ENCODE assay signal across 8 cellular contexts in genomic region chr4:40856836-40857362, GRCh38.
DNase-seq lines count a peak whose midpoint lies in the region; ATAC-seq and TF ChIP-seq lines count a peak whose summit lies in the region.

No MANE protein-coding gene starts in this region.

- peaks cover 8 to 18% (median 11%) of the 10 kb centered on the region in 4 donors for H3K4me1 Mint-ChIP-seq in CD4-positive, alpha-beta memory T cell

- peaks cover 11% of the 10 kb centered on the region for H3K4me1 ChIP-seq in CD4-positive, alpha-beta memory T cell (ENCODE audit: insufficient read depth, low read length)

- no peak overlapping the region for H3K27ac Mint-ChIP-seq in CD4-positive, alpha-beta memory T cell

- peak; percentile 96 for ATAC-seq in GM19463 (IDR thresholded peaks at IDR 0.05; ENCODE audit: unreplicated experiment)

- intact Hi-C loops in CD4-positive, alpha-beta memory T cell (cut with micrococcal nuclease) = no loop called here

- H3K27me3 Mint-ChIP-seq in CD4-positive, alpha-beta memory T cell = peaks cover 41 to 43% of the 10 kb centered on the region in 2 donors

- H3K27ac ChIP-seq in CD4-positive, alpha-beta memory T cell (ENCODE audit: low read depth, low read length) = no peak overlapping the region
- peak overlapping the region; percentile 57 for H3K27ac ChIP-seq in HL-60 (replicated peaks)

- H3K4me3 ChIP-seq in CD4-positive, alpha-beta memory T cell (ENCODE audit: low read length in 2 of 2) = no peak overlapping the region
- H3K4me3 ChIP-seq in HL-60 (replicated peaks; ENCODE audit: insufficient read depth, low read length) = peak overlapping the region; percentile 59
- peak overlapping the region; percentile 29 for H3K4me3 ChIP-seq in skeletal muscle cell (ENCODE audit: low read depth, low read length)

- H3K9me3 ChIP-seq in CD4-positive, alpha-beta memory T cell (ENCODE audit: control insufficient read depth in 1 of 2, low read length in 2 of 2) = no peaks in the 10 kb centered on the region

- H3K4me3 Mint-ChIP-seq in CD4-positive, alpha-beta memory T cell = peak overlapping the region; percentile 61 to 83 (median 72)

- DNase-seq in CD4-positive, alpha-beta memory T cell = peak in 2 of 5 donors; percentile 15 to 21
- peak; percentile 51 to 64 for DNase-seq in HL-60 (ENCODE audit: low read depth in 1 of 2, low spot score in 1 of 2)
- DNase-seq in SIG-M5 (lab: John Stamatoyannopoulos, UW) = peak; percentile 1
- DNase-seq in anterior cingulate cortex (lab: John Stamatoyannopoulos, UW) = peak in 52 of 58 donors; percentile 13 to 80 (median 55)
- DNase-seq in iPS DF 19.7 (ENCODE audit: low read depth, low spot score) = peak; percentile 56
- peak; percentile 12 for DNase-seq in skeletal muscle cell (ENCODE audit: low read depth)
- no peak for DNase-seq in RPMI8226

- peaks cover 10% of the 10 kb centered on the region for H3K27me3 ChIP-seq in CD4-positive, alpha-beta memory T cell (ENCODE audit: insufficient read depth, low read length)
- H3K27me3 ChIP-seq in HL-60 (ENCODE audit: insufficient read depth, poor library complexity, severe bottlenecking) = no peaks in the 10 kb centered on the region

- POLR2A ChIA-PET in CD4-positive, alpha-beta memory T cell (lab: Charles Lee; ENCODE audit: partially characterized antibody) = no interaction called here

- H3K9me3 Mint-ChIP-seq in CD4-positive, alpha-beta memory T cell = peaks cover 0 to 1% (median 0%) of the 10 kb centered on the region in 8 donors

- no peak for TF ChIP-seq CTCF in HL-60 (IDR thresholded peaks at IDR 0.05; ENCODE audit: insufficient read depth, low read length)

- H3K36me3 Mint-ChIP-seq in CD4-positive, alpha-beta memory T cell = no peaks in the 10 kb centered on the region

- CTCF ChIA-PET in CD4-positive, alpha-beta memory T cell (lab: Charles Lee; ENCODE audit: partially characterized antibody) = interaction anchor here (1.6 to 2.2 kb wide), 2 partner anchors 16 kb away, joined by 3 to 6 read pairs; no protein-coding TSS in a partner anchor

- no peaks in the 10 kb centered on the region for H3K36me3 ChIP-seq in CD4-positive, alpha-beta memory T cell (ENCODE audit: insufficient read depth, low read length)

Comparison
In these comparisons a context has a peak if more than half of its experiments do, and no peak if none do; other contexts are left out.
1. H3K4me3 ChIP-seq: peak in HL-60 (single experiment) and skeletal muscle cell (single experiment); none in CD4-positive, alpha-beta memory T cell (0 of 2).